12 cellular contexts compared by ENCODE assay signal in the genomic region with DNA sequence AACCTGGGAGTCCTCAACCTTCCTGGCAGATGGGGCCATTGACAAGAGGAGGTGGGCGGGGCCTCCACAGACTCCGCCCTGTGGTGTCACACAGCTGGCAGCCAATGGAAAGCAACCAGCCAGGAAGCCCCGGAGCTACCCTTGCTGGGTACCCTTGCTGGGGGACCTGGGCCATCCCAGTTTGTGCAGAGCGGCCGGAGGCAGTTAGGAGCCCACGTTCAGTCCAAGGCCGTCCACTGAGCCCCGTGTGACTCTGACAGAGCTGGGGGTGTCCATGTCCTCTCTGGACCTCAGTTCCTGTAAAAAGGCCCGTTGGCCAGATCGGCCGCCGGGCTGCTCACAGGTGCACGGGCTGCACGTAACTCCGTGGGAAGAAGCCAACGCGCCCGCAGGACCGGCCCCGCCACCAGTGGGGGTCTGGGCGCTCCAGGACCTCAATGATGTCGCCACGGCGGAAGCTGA. TPM values are rescaled to one million over a fixed set of nuclear protein-coding genes. Genes with fewer than 3 reads are reported as not detected.
DNase-seq lines count a peak whose midpoint lies in the region; ATAC-seq, FAIRE-seq and TF ChIP-seq lines count a peak whose summit lies in the region.
"Had no signal": no experiment of that assay in that cellular context is flagged by ENCODE, and none has a peak within 500 bp of the region (broad histone marks: within the 10 kb centered on the region; RNA-seq: fewer than 3 reads in every experiment).

No MANE protein-coding gene starts in this region.

- H3K9me3 Mint-ChIP-seq in T-helper 2 cell treated with Interferon-gamma antibody and Interleukin-4, amounts not matched to agents 5 μg/mL and 100 μg/mL, for 36 hours = no peaks in the 10 kb centered on the region
- H3K9me3 Mint-ChIP-seq in osteocyte (ENCODE audit: unreplicated experiment) = no peaks in the 10 kb centered on the region

- peak overlapping the region; percentile 26 for H3K27ac Mint-ChIP-seq in T-helper 2 cell treated with Interferon-gamma antibody and Interleukin-4, amounts not matched to agents 5 μg/mL and 100 μg/mL, for 36 hours
- no peak overlapping the region for H3K27ac Mint-ChIP-seq in osteocyte (ENCODE audit: unreplicated experiment)

- TF ChIP-seq EP300 in SK-N-SH (IDR thresholded peaks at IDR 0.05; ENCODE audit: borderline replicate concordance in 1 of 2, low read depth in 1 of 2, low read length in 1 of 2) (no peak), H1 (IDR thresholded peaks at IDR 0.05; ENCODE audit: borderline replicate concordance in 1 of 2, low read depth in 2 of 2, low read length in 2 of 2) (no peak)

- no peak overlapping the region for H2AK5ac ChIP-seq in H1 (ENCODE audit: low read depth, low read length)

- H3K4me3 ChIP-seq in SK-N-SH (ENCODE audit: low read depth in 2 of 2, low read length in 1 of 2) (no peak overlapping the region), H1 (ENCODE audit: extremely low read depth in 1 of 4, insufficient read depth in 2 of 4, low read depth in 3 of 4, low read length in 4 of 4) (no peak overlapping the region)
- H3K4me3 ChIP-seq: A549 had no signal

- DNase-seq in SK-N-SH (no peak), H1 (ENCODE audit: low read depth in 1 of 2, low spot score in 2 of 2) (peak in 1 of 2 experiments; percentile 81), osteocyte (ENCODE audit: extremely low spot score, unreplicated experiment) (no peak), epidermal melanocyte (ENCODE audit: insufficient read length, low spot score) (no peak)
- DNase-seq in T-helper 2 cell treated with Interferon-gamma antibody and Interleukin-4, amounts not matched to agents 5 μg/mL and 100 μg/mL, for 36 hours (ENCODE audit: low spot score) = no peak
- DNase-seq in stimulated activated CD4-positive, alpha-beta T cell treated with anti-CD3 and anti-CD28 coated beads, Interleukin-4, amount 100 ng/mL, for 48 hours (ENCODE audit: low read depth in 2 of 2) = peak; percentile 32 to 57
- DNase-seq: caudate nucleus, kidney glomerular epithelial cell, SHP77 had no signal

- peaks cover 0 to 14% of the 10 kb centered on the region in 2 experiments; a peak in 1 of 4 replicates for H3K4me1 ChIP-seq in SK-N-SH (ENCODE audit: control insufficient read depth in 1 of 2, insufficient read depth in 2 of 2, low read depth in 1 of 2, low read length in 1 of 2)
- peaks cover 0 to 3% (median 0%) of the 10 kb centered on the region in 4 experiments; a peak in 1 of 7 replicates for H3K4me1 ChIP-seq in H1 (replicated peaks in 1 of 4; ENCODE audit: control insufficient read depth in 3 of 4, insufficient read depth in 4 of 4, low read length in 3 of 4)
- H3K4me1 ChIP-seq: A549 had no signal

- peaks cover 5% of the 10 kb centered on the region for H3F3A ChIP-seq in SK-N-SH (replicated peaks; ENCODE audit: insufficient read depth)

- H2AFZ ChIP-seq in SK-N-SH (ENCODE audit: low read depth) (no peak overlapping the region), H1 (ENCODE audit: low read length) (no peak overlapping the region)

- 94% methylated on average over 17 of the region's 24 CpGs for WGBS in SK-N-SH (ENCODE audit: low lambda C conversion rate)
- 96% methylated on average over 24 of the region's 24 CpGs; no CpG with 5 or more reads in 1 of the 2 experiments for WGBS in H1 (ENCODE audit: extremely low coverage in 1 of 2, insufficient coverage in 1 of 2, insufficient read length in 1 of 2, insufficient replicate concordance in 2 of 2, low coverage in 1 of 2, low lambda C conversion rate in 2 of 2, missing lambda C conversion rate in 1 of 2), 2 experiments

- H3K23me2 ChIP-seq in H1 (ENCODE audit: low read depth, low read length) = no peaks in the 10 kb centered on the region

- no peak overlapping the region for H2BK5ac ChIP-seq in H1 (ENCODE audit: low read depth, low read length)

- peaks cover 28% of the 10 kb centered on the region for H3K36me3 Mint-ChIP-seq in T-helper 2 cell treated with Interferon-gamma antibody and Interleukin-4, amounts not matched to agents 5 μg/mL and 100 μg/mL, for 36 hours (ENCODE audit: low read depth)
- no peaks in the 10 kb centered on the region for H3K36me3 Mint-ChIP-seq in osteocyte (ENCODE audit: unreplicated experiment)

- H3K9me2 ChIP-seq in SK-N-SH = no peaks in the 10 kb centered on the region

- no peak overlapping the region for H2BK12ac ChIP-seq in H1 (ENCODE audit: low read depth, low read length)

- no peak overlapping the region for H3K18ac ChIP-seq in H1 (ENCODE audit: extremely low read depth, low read length)

- H2BK20ac ChIP-seq in H1 (ENCODE audit: low read length) = no peak overlapping the region

- H3K4me1 Mint-ChIP-seq in T-helper 2 cell treated with Interferon-gamma antibody and Interleukin-4, amounts not matched to agents 5 μg/mL and 100 μg/mL, for 36 hours (ENCODE audit: low read depth) = peaks cover 9% of the 10 kb centered on the region
- peaks cover 1% of the 10 kb centered on the region for H3K4me1 Mint-ChIP-seq in osteocyte (ENCODE audit: unreplicated experiment)

- H2BK15ac ChIP-seq in H1 (ENCODE audit: low read length) = no peak overlapping the region

- H3K79me1 ChIP-seq in H1 (ENCODE audit: low read depth, low read length) = no peaks in the 10 kb centered on the region

- H4K5ac ChIP-seq in H1 (ENCODE audit: insufficient read length, low read depth, low read length) = no peak overlapping the region

- ATAC-seq in SK-N-SH treated with all-trans-retinoic acid at 6 μM for 48 hours (peak; percentile 40; the same call in 1 of the 3 replicates), GM21367 (IDR thresholded peaks at IDR 0.05; ENCODE audit: unreplicated experiment) (no peak)

- H3K27ac ChIP-seq in SK-N-SH (ENCODE audit: low read depth in 2 of 2, low read length in 1 of 2) = no peak overlapping the region
- no peak overlapping the region for H3K27ac ChIP-seq in H1 (ENCODE audit: low read depth, low read length)
- H3K27ac ChIP-seq: A549 had no signal

- no peak overlapping the region for H4K91ac ChIP-seq in H1 (replicated peaks; ENCODE audit: insufficient read length, low read length)

- no peaks in the 10 kb centered on the region for H3K27me3 ChIP-seq in SK-N-SH (ENCODE audit: insufficient read depth)
- H3K27me3 ChIP-seq in H1 (replicated peaks in 1 of 4; ENCODE audit: control insufficient read depth in 3 of 4, extremely low read depth in 1 of 4, insufficient read depth in 3 of 4, low read length in 3 of 4) = no peaks in the 10 kb centered on the region; a peak in 1 of 7 replicates

- H3K4me2 ChIP-seq in SK-N-SH = no peak overlapping the region
- H3K4me2 ChIP-seq in H1 (ENCODE audit: insufficient read depth in 1 of 2, low read depth in 2 of 2, low read length in 2 of 2) = no peak overlapping the region
- H3K4me2 ChIP-seq: A549 had no signal

- H3K4ac ChIP-seq in H1 (replicated peaks; ENCODE audit: insufficient read length, low read depth, low read length) = no peak overlapping the region

- no peaks in the 10 kb centered on the region for H3K27me3 Mint-ChIP-seq in T-helper 2 cell treated with Interferon-gamma antibody and Interleukin-4, amounts not matched to agents 5 μg/mL and 100 μg/mL, for 36 hours (ENCODE audit: low read depth)
- H3K27me3 Mint-ChIP-seq in osteocyte (ENCODE audit: unreplicated experiment) = no peaks in the 10 kb centered on the region

- H4K20me1 ChIP-seq in SK-N-SH (ENCODE audit: insufficient read depth) = no peaks in the 10 kb centered on the region
- no peaks in the 10 kb centered on the region for H4K20me1 ChIP-seq in H1 (replicated peaks in 1 of 2; ENCODE audit: control insufficient read depth in 1 of 2, insufficient read depth in 2 of 2, low read length in 2 of 2)

- H3K79me2 ChIP-seq in SK-N-SH (ENCODE audit: insufficient read depth) = no peaks in the 10 kb centered on the region
- no peaks in the 10 kb centered on the region for H3K79me2 ChIP-seq in H1 (ENCODE audit: control insufficient read depth in 1 of 2, insufficient read depth in 2 of 2, low read length in 2 of 2)

- CTCF ChIA-PET in SK-N-SH (lab: Yijun Ruan, JAX) (interaction anchor here (3.6 kb wide), 1 partner anchor 61 kb away, joined by 26 read pairs; no protein-coding TSS in a partner anchor), H1 (lab: Charles Lee; ENCODE audit: partially characterized antibody) (interaction anchor here (2.9 to 5.1 kb wide), 2 partner anchors 10 to 62 kb away, joined by 8 to 49 read pairs; no protein-coding TSS in a partner anchor)

- no peak overlapping the region for H3K23ac ChIP-seq in H1 (ENCODE audit: insufficient read length)

- FAIRE-seq in H1 (lab: Jason Lieb, UNC) = no peak
- FAIRE-seq: A549 had no signal

- no peak overlapping the region for H3K56ac ChIP-seq in H1 (replicated peaks; ENCODE audit: insufficient read length, low read depth, low read length)

- TF ChIP-seq POLR2A in H1 (IDR thresholded peaks at IDR 0.05; ENCODE audit: control extremely low read depth in 1 of 2, low read depth in 2 of 2, low read length in 2 of 2) = no peak

- no peak overlapping the region for H3K9ac ChIP-seq in SK-N-SH
- H3K9ac ChIP-seq in H1 (replicated peaks in 1 of 4; ENCODE audit: extremely low read depth in 1 of 4, low read depth in 3 of 4, low read length in 3 of 4) = no peak overlapping the region

- H4K8ac ChIP-seq in H1 (ENCODE audit: extremely low read depth, insufficient read depth, low read length) = peak overlapping the region; percentile 51

- H2BK120ac ChIP-seq in H1 (replicated peaks; ENCODE audit: low read depth, low read length) = no peak overlapping the region

- H3K36me3 ChIP-seq in SK-N-SH (replicated peaks in 1 of 2; ENCODE audit: control insufficient read depth in 1 of 2, insufficient read depth in 2 of 2, low read length in 1 of 2) (no peaks in the 10 kb centered on the region), H1 (ENCODE audit: control insufficient read depth in 2 of 4, insufficient read depth in 4 of 4, low read length in 3 of 4) (no peaks in the 10 kb centered on the region)

- H3K9me3 ChIP-seq in SK-N-SH (no peaks in the 10 kb centered on the region), H1 (ENCODE audit: insufficient read depth in 2 of 2, low read depth in 1 of 2, low read length in 1 of 2) (no peaks in the 10 kb centered on the region)
- H3K9me3 ChIP-seq: A549 had no signal

- no peak overlapping the region for H3K4me3 Mint-ChIP-seq in T-helper 2 cell treated with Interferon-gamma antibody and Interleukin-4, amounts not matched to agents 5 μg/mL and 100 μg/mL, for 36 hours
- no peak overlapping the region for H3K4me3 Mint-ChIP-seq in osteocyte (ENCODE audit: unreplicated experiment)

- POLR2A ChIA-PET in SK-N-SH (lab: Yijun Ruan, JAX) (no interaction called here), H1 (lab: Charles Lee; ENCODE audit: partially characterized antibody) (no interaction called here)

- H3K14ac ChIP-seq in H1 (ENCODE audit: insufficient read length) = no peak overlapping the region

- TF ChIP-seq CTCF in SK-N-SH (IDR thresholded peaks at IDR 0.05) = no peak
- TF ChIP-seq CTCF in H1 (IDR thresholded peaks at IDR 0.05; ENCODE audit: control extremely low read depth in 1 of 3, insufficient read depth in 1 of 3, low read depth in 1 of 3, low read length in 3 of 3) = no peak
- no peak for TF ChIP-seq CTCF in osteocyte (IDR thresholded peaks at IDR 0.05)

- TF ChIP-seq RAD21 in SK-N-SH (IDR thresholded peaks at IDR 0.05; ENCODE audit: low read length) = no peak
- TF ChIP-seq RAD21 in H1 (IDR thresholded peaks at IDR 0.05 in 1 of 2, conservative IDR thresholded peaks at IDR 0.05 in 1 of 2; ENCODE audit: low read depth in 2 of 2, low read length in 2 of 2) = no peak

RNA-seq across cellular contexts. Expression of a gene that starts 17.1 kb away (rescaled TPM):
- polyA plus RNA-seq in SK-N-SH (2012; rRNA removed) (6.4 and 6.5 TPM in 2 replicates), H1 (2011; rRNA removed) (15.4 and 21.3 TPM in 2 replicates)
- polyA plus RNA-seq in SK-N-SH (2012; cell fraction: cytosol; rRNA removed) = 2.2 and 3.8 TPM in 2 replicates
- polyA plus RNA-seq in SK-N-SH (2012; cell fraction: nucleus; rRNA removed) = 13.1 and 14.0 TPM in 2 replicates
- total RNA-seq in H1 (2021; fragmentation: NEBNext Ultra II Directional; extraction: Animal tissue kit (Norgen Biotek cat#: 25700)) = 28.7 and 29.0 TPM in 2 replicates
- polyA plus RNA-seq in H1 (2011; cell fraction: cytosol; rRNA removed) = 14.3 TPM
- polyA plus RNA-seq in H1 (2011; cell fraction: nucleus; rRNA removed) = 29.6 TPM
- 13.8 to 20.5 TPM (median 18.5 TPM) in 4 replicates for polyA plus RNA-seq in H1 (2012, experiment 1 of 2)
- polyA plus RNA-seq in H1 (2012, experiment 2 of 2) = 20.3 TPM
- polyA plus RNA-seq in H1 (2013, experiment 1 of 2) = 13.9 TPM
- polyA plus RNA-seq in H1 (2013, experiment 2 of 2) = 13.4 TPM
- 20.1 and 21.0 TPM in 2 replicates for polyA minus RNA-seq in H1 (2011; rRNA and poly(A)+ RNA removed)
- polyA minus RNA-seq in H1 (2011; cell fraction: cytosol; rRNA and poly(A)+ RNA removed) = 21.6 TPM
- polyA minus RNA-seq in H1 (2011; cell fraction: nucleus; rRNA and poly(A)+ RNA removed) = 22.7 TPM
- total RNA-seq in osteocyte = 4.1 and 4.7 TPM in 2 replicates

RNA-seq across cellular contexts. Expression of a gene that starts 25.1 kb away (rescaled TPM):
- polyA plus RNA-seq in SK-N-SH (2012; rRNA removed) (0.02 TPM in 1 of 2 replicates, not detected in the other), H1 (2011; rRNA removed) (0.18 and 0.24 TPM in 2 replicates)
- polyA plus RNA-seq in SK-N-SH (2012; cell fraction: cytosol; rRNA removed) = 0.01 TPM in 2 replicates
- 0.25 and 0.27 TPM in 2 replicates for polyA plus RNA-seq in SK-N-SH (2012; cell fraction: nucleus; rRNA removed)
- 0.24 and 0.29 TPM in 2 replicates for total RNA-seq in H1 (2021; fragmentation: NEBNext Ultra II Directional; extraction: Animal tissue kit (Norgen Biotek cat#: 25700))
- polyA plus RNA-seq in H1 (2011; cell fraction: cytosol; rRNA removed) = 0.23 TPM
- 0.93 TPM for polyA plus RNA-seq in H1 (2011; cell fraction: nucleus; rRNA removed)
- polyA plus RNA-seq in H1 (2012, experiment 1 of 2) = 0.16 to 0.19 TPM in 2 of 4 replicates, not detected in the others
- 0.17 TPM for polyA plus RNA-seq in H1 (2012, experiment 2 of 2)
- 0.43 TPM for polyA plus RNA-seq in H1 (2013, experiment 1 of 2)
- polyA plus RNA-seq in H1 (2013, experiment 2 of 2) = 0.24 TPM
- 0.19 TPM in 1 of 2 replicates, not detected in the other for polyA minus RNA-seq in H1 (2011; rRNA and poly(A)+ RNA removed)
- not detected for polyA minus RNA-seq in H1 (2011; cell fraction: cytosol; rRNA and poly(A)+ RNA removed)
- 1.00 TPM for polyA minus RNA-seq in H1 (2011; cell fraction: nucleus; rRNA and poly(A)+ RNA removed)
- not detected in 2 replicates for total RNA-seq in osteocyte

Comparison
In these comparisons a context has a peak if more than half of its experiments do, and no peak if none do; other contexts are left out.
1. DNase-seq: peak in stimulated activated CD4-positive, alpha-beta T cell treated with anti-CD3 and anti-CD28 coated beads, Interleukin-4, amount 100 ng/mL, for 48 hours (2 of 2); none in SK-N-SH (single experiment), T-helper 2 cell treated with Interferon-gamma antibody and Interleukin-4, amounts not matched to agents 5 μg/mL and 100 μg/mL, for 36 hours (single experiment), osteocyte (single experiment) and epidermal melanocyte (single experiment).